15 cellular contexts compared by ENCODE assay signal in the genomic region with DNA sequence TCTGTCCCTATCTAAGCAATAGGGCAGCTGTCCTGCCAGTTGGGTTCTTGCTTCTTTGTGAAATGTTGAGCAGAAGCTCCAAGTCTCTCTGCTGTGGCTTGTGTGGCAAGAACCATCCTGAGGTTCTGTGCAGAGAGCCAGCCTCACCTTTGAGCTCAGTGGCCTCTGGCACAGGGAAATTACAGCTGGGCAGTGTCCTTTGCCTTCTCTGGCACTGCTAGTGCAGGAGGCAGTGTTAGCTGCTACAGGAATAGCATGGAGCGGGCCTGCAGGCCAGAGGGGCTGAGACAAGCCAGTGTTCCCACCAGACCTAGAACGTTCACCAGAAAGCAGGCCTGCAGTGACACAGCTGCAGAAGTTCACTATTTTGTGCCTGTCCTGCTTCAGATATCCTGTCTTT. TPM values are rescaled to one million over a fixed set of nuclear protein-coding genes. Genes with fewer than 3 reads are reported as not detected.
DNase-seq lines count a peak whose midpoint lies in the region; ATAC-seq and TF ChIP-seq lines count a peak whose summit lies in the region.
"Had no signal": no experiment of that assay in that cellular context is flagged by ENCODE, and none has a peak within 500 bp of the region (broad histone marks: within the 10 kb centered on the region; RNA-seq: fewer than 3 reads in every experiment).

No MANE protein-coding gene starts in this region.

- H3K4me1 ChIP-seq in esophagus (ENCODE audit: control insufficient read depth in 2 of 2, insufficient read depth in 2 of 2, low read length in 1 of 2) (peaks cover 14 to 16% of the 10 kb centered on the region in 2 donors), vagina (peaks cover 76% of the 10 kb centered on the region)
- peaks cover 0 to 10% of the 10 kb centered on the region in 2 donors for H3K4me1 ChIP-seq in naive thymus-derived CD4-positive, alpha-beta T cell (ENCODE audit: control insufficient read depth in 2 of 2, insufficient read depth in 2 of 2, low read length in 2 of 2)

- H3K27ac ChIP-seq in esophagus (ENCODE audit: low read depth in 2 of 2, low read length in 1 of 2) (peak overlapping the region; percentile 8 to 63), vagina (peak overlapping the region; percentile 48)
- no peak overlapping the region for H3K27ac ChIP-seq in naive thymus-derived CD4-positive, alpha-beta T cell (ENCODE audit: low read depth, low read length)

- H3K9me3 ChIP-seq in esophagus (ENCODE audit: control insufficient read depth in 2 of 2, insufficient read depth in 1 of 2, low read depth in 1 of 2, low read length in 1 of 2), result no peaks in the 10 kb centered on the region
- H3K9me3 ChIP-seq in naive thymus-derived CD4-positive, alpha-beta T cell (ENCODE audit: control insufficient read depth in 2 of 3, low read length in 3 of 3), result no peaks in the 10 kb centered on the region
- H3K9me3 ChIP-seq in vagina, result no peaks in the 10 kb centered on the region
- H3K9me3 ChIP-seq: body of pancreas had no signal

- H3K27me3 ChIP-seq in esophagus (ENCODE audit: control insufficient read depth in 1 of 2, insufficient read depth in 2 of 2, low read length in 2 of 2) (no peaks in the 10 kb centered on the region), vagina (no peaks in the 10 kb centered on the region)
- H3K27me3 ChIP-seq in naive thymus-derived CD4-positive, alpha-beta T cell (ENCODE audit: control insufficient read depth in 2 of 2, insufficient read depth in 2 of 2, low read length in 2 of 2), result no peaks in the 10 kb centered on the region
- H3K27me3 ChIP-seq: body of pancreas had no signal

- CTCF ChIA-PET in naive thymus-derived CD4-positive, alpha-beta T cell (lab: Charles Lee), result interaction anchor here (0.9 kb wide), 1 partner anchor 95 kb away, joined by 3 read pairs; no protein-coding TSS in a partner anchor

- intact Hi-C loops in Right ventricle myocardium inferior (cut with DNase I) (no loop called here), cardiac septum (cut with DNase I) (no loop called here), vagina (cut with DNase I) (no loop called here)
- intact Hi-C loops in naive thymus-derived CD4-positive, alpha-beta T cell (cut with micrococcal nuclease), result no loop called here

- DNase-seq in Right ventricle myocardium inferior (ENCODE audit: missing footprints) (no peak), cardiac septum (ENCODE audit: low spot score) (no peak), vagina (ENCODE audit: extremely low spot score in 2 of 2) (no peak), SIG-M5 (lab: John Stamatoyannopoulos, UW) (no peak)
- no peak for DNase-seq in naive thymus-derived CD4-positive, alpha-beta T cell
- DNase-seq: activated CD8-positive, alpha-beta memory T cell treated with anti-CD3 and anti-CD28 coated beads for 24 hours; H9; Kasumi-1; NCI-H446 treated with DMSO at 0.1 percent for 48 hours had no signal

- no peaks in the 10 kb centered on the region for H3K36me3 ChIP-seq in esophagus (ENCODE audit: control insufficient read depth in 2 of 2, insufficient read depth in 2 of 2, low read length in 1 of 2)
- H3K36me3 ChIP-seq in naive thymus-derived CD4-positive, alpha-beta T cell (ENCODE audit: control insufficient read depth in 2 of 3, insufficient read depth in 3 of 3, low read length in 3 of 3), result peaks cover 0 to 8% (median 0%) of the 10 kb centered on the region in 3 experiments
- no peaks in the 10 kb centered on the region for H3K36me3 ChIP-seq in vagina

- H3K4me1 Mint-ChIP-seq in naive thymus-derived CD4-positive, alpha-beta T cell, result peaks cover 27 to 57% (median 42%) of the 10 kb centered on the region in 7 donors

- TF ChIP-seq POLR2A in vagina (IDR thresholded peaks at IDR 0.05), result no peak

- WGBS in esophagus, 2 donors, result 50 to 53% methylated on average over 2 of the region's 2 CpGs

- H3K4me3 ChIP-seq in esophagus (ENCODE audit: low read depth in 1 of 2, low read length in 2 of 2) (no peak overlapping the region), vagina (no peak overlapping the region)
- H3K4me3 ChIP-seq in naive thymus-derived CD4-positive, alpha-beta T cell (ENCODE audit: low read length), result no peak overlapping the region
- H3K4me3 ChIP-seq: body of pancreas had no signal

- H3K27ac Mint-ChIP-seq in naive thymus-derived CD4-positive, alpha-beta T cell, result peak overlapping the region in 1 of 9 donors; percentile 15
- H3K27ac Mint-ChIP-seq: H9 had no signal

- H3K36me3 Mint-ChIP-seq in naive thymus-derived CD4-positive, alpha-beta T cell, result peaks cover 0 to 4% (median 0%) of the 10 kb centered on the region in 5 donors

- no peaks in the 10 kb centered on the region for H3K9me3 Mint-ChIP-seq in naive thymus-derived CD4-positive, alpha-beta T cell
- H3K9me3 Mint-ChIP-seq: H9 had no signal

- ATAC-seq in Right ventricle myocardium inferior, result peak; percentile 61
- ATAC-seq in naive thymus-derived CD4-positive, alpha-beta T cell, result no peak
- ATAC-seq in GM21737 (IDR thresholded peaks at IDR 0.05; ENCODE audit: unreplicated experiment), result no peak
- ATAC-seq in GM18502 (IDR thresholded peaks at IDR 0.05; ENCODE audit: poor library complexity, unreplicated experiment), result no peak
- ATAC-seq: body of pancreas had no signal

- TF ChIP-seq CTCF in vagina (IDR thresholded peaks at IDR 0.05), result no peak

- POLR2A ChIA-PET in naive thymus-derived CD4-positive, alpha-beta T cell (lab: Charles Lee), result interaction anchor here (0.8 kb wide), 1 partner anchor 58 kb away, joined by 3 read pairs; no protein-coding TSS in a partner anchor

- H3K4me3 Mint-ChIP-seq in naive thymus-derived CD4-positive, alpha-beta T cell, result peak overlapping the region; percentile 23 to 94 (median 88)

- H3K27me3 Mint-ChIP-seq in naive thymus-derived CD4-positive, alpha-beta T cell, result peaks cover 0 to 23% (median 0%) of the 10 kb centered on the region in 5 donors

RNA-seq across cellular contexts. Expression of gene PRXL2A, which starts 1.8 kb away (rescaled TPM):
- 102 TPM for total RNA-seq in Right ventricle myocardium inferior
- total RNA-seq in cardiac septum, result 54.3 TPM
- 10 to 100 TPM; 47.3 to 87.9 TPM for polyA plus RNA-seq in esophagus
- 1 to 10 TPM; 5.6 to 9.7 (median 8.5) TPM for total RNA-seq in naive thymus-derived CD4-positive, alpha-beta T cell
- 10 to 100 TPM; 15.4 to 20.1 TPM for polyA plus RNA-seq in naive thymus-derived CD4-positive, alpha-beta T cell
- 62.4 TPM for total RNA-seq in vagina

RNA-seq across cellular contexts. Expression of gene TSPAN14, which starts 44.0 kb away (rescaled TPM):
- total RNA-seq in Right ventricle myocardium inferior (38.7 TPM), cardiac septum (20.1 TPM), vagina (98.0 TPM)
- 10 to 100 TPM; 50.6 to 63.2 TPM for polyA plus RNA-seq in esophagus
- 100 to 1,000 TPM; 135 to 165 (median 160) TPM for total RNA-seq in naive thymus-derived CD4-positive, alpha-beta T cell
- polyA plus RNA-seq in naive thymus-derived CD4-positive, alpha-beta T cell, result 100 to 1,000 TPM; 179 to 386 TPM

RNA-seq across cellular contexts. Expression of gene DYDC2, which starts 53.5 kb away (rescaled TPM):
- total RNA-seq in Right ventricle myocardium inferior (not detected), cardiac septum (not detected), vagina (not detected)
- polyA plus RNA-seq in esophagus, result under 1 TPM; 0.34 to 0.77 TPM
- total RNA-seq in naive thymus-derived CD4-positive, alpha-beta T cell, result not detected
- not detected for polyA plus RNA-seq in naive thymus-derived CD4-positive, alpha-beta T cell
- total RNA-seq: body of pancreas, fibroblast of lung had no signal
- polyA plus RNA-seq: fibroblast of lung, keratinocyte had no signal

RNA-seq across cellular contexts. Expression of gene DYDC1, which starts 53.6 kb away (rescaled TPM):
- total RNA-seq in Right ventricle myocardium inferior, result not detected
- total RNA-seq in cardiac septum, result not detected
- not detected for polyA plus RNA-seq in esophagus
- not detected for total RNA-seq in naive thymus-derived CD4-positive, alpha-beta T cell
- polyA plus RNA-seq in naive thymus-derived CD4-positive, alpha-beta T cell, result not detected
- not detected for total RNA-seq in vagina
- total RNA-seq: body of pancreas, fibroblast of lung, H9 had no signal
- polyA plus RNA-seq: fibroblast of lung, keratinocyte had no signal
